32 cellular contexts compared by ENCODE assay signal in the genomic region with DNA sequence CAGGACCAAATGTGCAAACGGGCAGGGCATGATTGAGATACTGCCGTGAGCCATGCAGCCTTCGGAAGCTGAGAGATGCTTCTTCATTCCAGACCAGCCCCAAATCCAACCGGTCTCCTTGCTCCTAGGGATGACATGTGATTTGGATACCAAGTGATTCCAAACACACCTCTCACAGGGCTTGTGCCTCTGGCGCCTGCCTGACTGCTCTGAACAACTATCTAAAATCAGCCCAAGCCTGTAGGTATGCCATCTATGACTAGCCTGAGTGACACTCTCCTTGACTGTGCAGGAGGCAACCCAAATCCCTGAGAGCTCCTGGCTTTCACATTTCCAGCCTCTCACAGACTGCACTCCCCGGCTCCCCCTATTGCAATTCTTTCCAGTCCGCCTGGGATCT.
"Had no signal": no experiment of that assay in that cellular context is flagged by ENCODE, and none has a peak within 500 bp of the region (broad histone marks: within the 10 kb centered on the region; RNA-seq: fewer than 3 reads in every experiment).

No MANE protein-coding gene starts in this region.

- ATAC-seq: activated CD4-positive, CD25-positive, alpha-beta regulatory T cell treated with anti-CD3 and anti-CD28 coated beads, Interleukin-2, amount 50 U/mL, for 24 hours; activated naive CD4-positive, alpha-beta T cell treated with anti-CD3 and anti-CD28 coated beads, Interleukin-2, amount 50 U/mL, for 72 hours; body of pancreas; gastrocnemius medialis; left cardiac atrium; left ventricle myocardium superior; sciatic nerve; stimulated activated naive CD8-positive, alpha-beta T cell treated with anti-CD3 and anti-CD28 coated beads, Interleukin-15, Interleukin-2, amounts not matched to agents 100 U/mL and 50 U/mL, for 24 hours had no signal

- H3K27me3 ChIP-seq: body of pancreas, gastrocnemius medialis, neutrophil, ovary, vagina had no signal

- H3K27me3 Mint-ChIP-seq: activated CD4-positive, alpha-beta memory T cell treated with anti-CD3 and anti-CD28 coated beads, Interleukin-2, amount 10 ng/mL, durations not matched to agents 7 days and 5 days; activated CD4-positive, alpha-beta T cell treated with anti-CD3 and anti-CD28 coated beads, Interleukin-2, amount 10 ng/mL, durations not matched to agents 24 days and 14 days; activated T-cell treated with anti-CD3 and anti-CD28 coated beads, Interleukin-2, amount 50 U/mL, for 24 hours; naive B cell; type B pancreatic cell had no signal

- H3K27ac ChIP-seq: body of pancreas, gastrocnemius medialis, neutrophil, ovary, prostate gland, thoracic aorta, vagina, VCaP had no signal

- DNase-seq: activated CD4-positive, alpha-beta memory T cell treated with anti-CD3 and anti-CD28 coated beads, Interleukin-2, amount 10 ng/mL, durations not matched to agents 7 days and 5 days; activated CD4-positive, alpha-beta T cell treated with anti-CD3 and anti-CD28 coated beads, Interleukin-2, amount 10 ng/mL, durations not matched to agents 24 days and 14 days; activated CD8-positive, alpha-beta memory T cell treated with anti-CD3 and anti-CD28 coated beads, Interleukin-2, amount 50 U/mL, for 48 hours; activated naive CD4-positive, alpha-beta T cell; activated T-cell treated with anti-CD3 and anti-CD28 coated beads, Interleukin-2, amount 50 U/mL, for 24 hours; aorta; body of pancreas; dermis blood vessel endothelial cell; effector CD8-positive, alpha-beta T cell; erythroblast; gastrocnemius medialis; glutamatergic neuron; left cardiac atrium; left ventricle myocardium superior; naive B cell; nephron progenitor cell; ovary; retina; small intestine; stimulated activated CD4-positive, alpha-beta T cell treated with anti-CD3 and anti-CD28 coated beads, Interleukin-4, amount 100 ng/mL, for 4 hours; stimulated activated CD8-positive, alpha-beta memory T cell treated with anti-CD3 and anti-CD28 coated beads, Interleukin-4, amount 100 ng/mL, for 48 hours; stimulated activated naive CD8-positive, alpha-beta T cell treated with anti-CD3 and anti-CD28 coated beads, Interleukin-15, Interleukin-2, amounts not matched to agents 100 U/mL and 50 U/mL, for 24 hours; T-helper 1 cell had no signal

- H3K27ac Mint-ChIP-seq: activated CD4-positive, alpha-beta memory T cell treated with anti-CD3 and anti-CD28 coated beads, Interleukin-2, amount 10 ng/mL, durations not matched to agents 7 days and 5 days; activated CD4-positive, alpha-beta T cell treated with anti-CD3 and anti-CD28 coated beads, Interleukin-2, amount 10 ng/mL, durations not matched to agents 24 days and 14 days; activated T-cell treated with anti-CD3 and anti-CD28 coated beads, Interleukin-2, amount 50 U/mL, for 24 hours; nephron progenitor cell; type B pancreatic cell had no signal

- H3K9me3 Mint-ChIP-seq: activated CD4-positive, alpha-beta memory T cell treated with anti-CD3 and anti-CD28 coated beads, Interleukin-2, amount 10 ng/mL, durations not matched to agents 7 days and 5 days; activated CD4-positive, alpha-beta T cell treated with anti-CD3 and anti-CD28 coated beads, Interleukin-2, amount 10 ng/mL, durations not matched to agents 24 days and 14 days; activated naive CD4-positive, alpha-beta T cell treated with anti-CD3 and anti-CD28 coated beads, Interleukin-2, amount 50 U/mL, for 72 hours; activated T-cell treated with anti-CD3 and anti-CD28 coated beads, Interleukin-2, amount 50 U/mL, for 24 hours; naive B cell; nephron progenitor cell; type B pancreatic cell had no signal

- H3K36me3 ChIP-seq: ovary had no signal

- H3K4me1 Mint-ChIP-seq: nephron progenitor cell had no signal

- H3K4me1 ChIP-seq: body of pancreas, prostate gland had no signal

- H3K4me3 Mint-ChIP-seq: activated CD4-positive, alpha-beta memory T cell treated with anti-CD3 and anti-CD28 coated beads, Interleukin-2, amount 10 ng/mL, durations not matched to agents 7 days and 5 days; activated CD4-positive, alpha-beta T cell treated with anti-CD3 and anti-CD28 coated beads, Interleukin-2, amount 10 ng/mL, durations not matched to agents 24 days and 14 days; activated T-cell treated with anti-CD3 and anti-CD28 coated beads, Interleukin-2, amount 50 U/mL, for 24 hours; naive B cell; nephron progenitor cell; type B pancreatic cell had no signal

- H3K4me3 ChIP-seq: body of pancreas, gastrocnemius medialis, ovary, prostate gland, thoracic aorta, vagina had no signal
